ENCODE assay signal across 16 cellular contexts in genomic region chr19:16040642-16041041, GRCh38. TPM values are rescaled to one million over a fixed set of nuclear protein-coding genes. Genes with fewer than 3 reads are reported as not detected.
DNase-seq lines count a peak whose midpoint lies in the region; FAIRE-seq lines count a peak whose summit lies in the region.
"Had no signal": no experiment of that assay in that cellular context is flagged by ENCODE, and none has a peak within 500 bp of the region (broad histone marks: within the 10 kb centered on the region; RNA-seq: fewer than 3 reads in every experiment).

No MANE protein-coding gene starts in this region.

- no peaks in the 10 kb centered on the region for H3K36me3 ChIP-seq in small intestine (ENCODE audit: control insufficient read depth in 2 of 2, insufficient read depth in 2 of 2, low read length in 2 of 2)
- H3K36me3 ChIP-seq: cardiac muscle cell, heart right ventricle, prostate gland had no signal

- POLR2A ChIA-PET in activated CD4-positive, alpha-beta T cell treated with anti-CD3 and anti-CD28 coated beads, Interleukin-2, amount 10 ng/mL, durations not matched to agents 7 days and 5 days (lab: Charles Lee) = no interaction called here

- peaks cover 20% of the 10 kb centered on the region for H3K4me1 Mint-ChIP-seq in activated CD4-positive, alpha-beta T cell treated with anti-CD3 and anti-CD28 coated beads, Interleukin-2, amount 10 ng/mL, durations not matched to agents 7 days and 5 days

- no peaks in the 10 kb centered on the region for H3K9me3 ChIP-seq in small intestine (ENCODE audit: control insufficient read depth, low read depth)
- H3K9me3 ChIP-seq: prostate gland had no signal

- FAIRE-seq in small intestine (lab: Jason Lieb, UNC) = no peak
- FAIRE-seq: A204.1, GM18507 had no signal

- WGBS in small intestine, 3 donors = 30 to 59% (median 38%) methylated on average over 6 of the region's 6 CpGs

- peaks cover 7% of the 10 kb centered on the region for H3K27me3 Mint-ChIP-seq in activated CD4-positive, alpha-beta T cell treated with anti-CD3 and anti-CD28 coated beads, Interleukin-2, amount 10 ng/mL, durations not matched to agents 7 days and 5 days

- CTCF ChIA-PET in activated CD4-positive, alpha-beta T cell treated with anti-CD3 and anti-CD28 coated beads, Interleukin-2, amount 10 ng/mL, durations not matched to agents 7 days and 5 days (lab: Charles Lee) = interaction anchor here (1.6 to 3.2 kb wide), 8 partner anchors 17 to 145 kb away, joined by 3 to 22 read pairs (median 8); partner anchors contain the start of genes FAM32A and TPM4

- H3K4me3 ChIP-seq in small intestine (ENCODE audit: low read depth in 1 of 2, low read length in 2 of 2) = no peak overlapping the region
- H3K4me3 ChIP-seq: cardiac muscle cell, prostate gland had no signal

- H3K36me3 Mint-ChIP-seq in activated CD4-positive, alpha-beta T cell treated with anti-CD3 and anti-CD28 coated beads, Interleukin-2, amount 10 ng/mL, durations not matched to agents 7 days and 5 days (ENCODE audit: low read depth) = no peaks in the 10 kb centered on the region

- no peak for DNase-seq in activated CD4-positive, alpha-beta T cell treated with anti-CD3 and anti-CD28 coated beads, Interleukin-2, amount 10 ng/mL, durations not matched to agents 7 days and 5 days
- DNase-seq in activated CD4-positive, alpha-beta T cell treated with anti-CD3 and anti-CD28 coated beads for 48 hours = no peak
- DNase-seq in RPMI8226 (peak; percentile 35), fibroblast of the conjunctiva (ENCODE audit: low read depth) (peak; percentile 63), small intestine (peak; percentile 74), inferior parietal cortex (ENCODE audit: extremely low spot score) (no peak), NCI-H146 (lab: John Stamatoyannopoulos, UW) (no peak)
- no peak for DNase-seq in activated effector memory CD4-positive, alpha-beta T cell treated with Interleukin-2 at 50 U/mL for 16 hours
- DNase-seq: activated gamma-delta T cell treated with Interleukin-2 at 50 U/mL for 16 hours, heart right ventricle, NCI-H1694, NCI-H510A had no signal

- H3K27ac Mint-ChIP-seq in activated CD4-positive, alpha-beta T cell treated with anti-CD3 and anti-CD28 coated beads, Interleukin-2, amount 10 ng/mL, durations not matched to agents 7 days and 5 days = peak overlapping the region; percentile 41

- H3K27me3 ChIP-seq in small intestine (ENCODE audit: control insufficient read depth in 2 of 2, insufficient read depth in 2 of 2, low read length in 2 of 2) = no peaks in the 10 kb centered on the region
- H3K27me3 ChIP-seq: cardiac muscle cell had no signal

- no peak overlapping the region for H3K4me3 Mint-ChIP-seq in activated CD4-positive, alpha-beta T cell treated with anti-CD3 and anti-CD28 coated beads, Interleukin-2, amount 10 ng/mL, durations not matched to agents 7 days and 5 days

- H3K4me1 ChIP-seq in small intestine (ENCODE audit: control insufficient read depth in 2 of 2, insufficient read depth in 1 of 2, low read depth in 1 of 2, low read length in 1 of 2) = no peaks in the 10 kb centered on the region
- H3K4me1 ChIP-seq: prostate gland had no signal

- no peaks in the 10 kb centered on the region for H3K9me3 Mint-ChIP-seq in activated CD4-positive, alpha-beta T cell treated with anti-CD3 and anti-CD28 coated beads, Interleukin-2, amount 10 ng/mL, durations not matched to agents 7 days and 5 days

- peak overlapping the region in 1 of 2 donors; percentile 51 for H3K27ac ChIP-seq in small intestine (ENCODE audit: low read depth in 1 of 2, low read length in 1 of 2)
- H3K27ac ChIP-seq: cardiac muscle cell, prostate gland had no signal

RNA-seq across cellular contexts. Expression of gene TPM4, which starts 35.7 kb away (rescaled TPM):
- 100 to 1,000 TPM; 422 to 485 TPM for total RNA-seq in activated CD4-positive, alpha-beta T cell treated with anti-CD3 and anti-CD28 coated beads, Interleukin-2, amount 10 ng/mL, durations not matched to agents 7 days and 5 days
- polyA plus RNA-seq in small intestine = 100 to 1,000 TPM; 135 to 238 (median 152) TPM

Comparison
In these comparisons a context has a peak if more than half of its experiments do, and no peak if none do; other contexts are left out.
1. DNase-seq: peak in RPMI8226 (single experiment), fibroblast of the conjunctiva (single experiment) and small intestine (single experiment); none in activated CD4-positive, alpha-beta T cell treated with anti-CD3 and anti-CD28 coated beads, Interleukin-2, amount 10 ng/mL, durations not matched to agents 7 days and 5 days (single experiment), activated CD4-positive, alpha-beta T cell treated with anti-CD3 and anti-CD28 coated beads for 48 hours (single experiment), activated effector memory CD4-positive, alpha-beta T cell treated with Interleukin-2 at 50 U/mL for 16 hours (single experiment), inferior parietal cortex (single experiment) and NCI-H146 (single experiment).